ENCODE assay signal across 1 cellular context in genomic region chr17:1267471-1267947, GRCh38.
TF ChIP-seq lines count a peak whose summit lies in the region.

No MANE protein-coding gene starts in this region.

TF ChIP-seq in K562, 482 proteins besides CTCF, POLR2A, EP300 and RAD21 (continued from another document):
- TF ChIP-seq, protein P1, sequence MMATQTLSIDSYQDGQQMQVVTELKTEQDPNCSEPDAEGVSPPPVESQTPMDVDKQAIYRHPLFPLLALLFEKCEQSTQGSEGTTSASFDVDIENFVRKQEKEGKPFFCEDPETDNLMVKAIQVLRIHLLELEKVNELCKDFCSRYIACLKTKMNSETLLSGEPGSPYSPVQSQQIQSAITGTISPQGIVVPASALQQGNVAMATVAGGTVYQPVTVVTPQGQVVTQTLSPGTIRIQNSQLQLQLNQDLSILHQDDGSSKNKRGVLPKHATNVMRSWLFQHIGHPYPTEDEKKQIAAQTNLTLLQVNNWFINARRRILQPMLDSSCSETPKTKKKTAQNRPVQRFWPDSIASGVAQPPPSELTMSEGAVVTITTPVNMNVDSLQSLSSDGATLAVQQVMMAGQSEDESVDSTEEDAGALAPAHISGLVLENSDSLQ (IDR thresholded peaks at IDR 0.05), result 0 out of 2 replicates have a peak, but pooled peaks have one; percentile 30
- TF ChIP-seq CHD1 (IDR thresholded peaks at IDR 0.05; ENCODE audit: low read length), result no peak
- peak; percentile 19; the same call in 1 of the 2 replicates for TF ChIP-seq CBFA2T3 (IDR thresholded peaks at IDR 0.05)
- peak; percentile 58; the same call in 1 of the 2 replicates for TF ChIP-seq ZNF511 (CRISPR knock-in tag; IDR thresholded peaks at IDR 0.05)
- TF ChIP-seq ATF1 (CRISPR knock-in tag; IDR thresholded peaks at IDR 0.05), result no peak
- 0 out of 2 replicates have a peak, but pooled peaks have one; percentile 9 for TF ChIP-seq ATF1 (tag; IDR thresholded peaks at IDR 0.05)
